Comparison of ENCODE assay signal across 15 cellular contexts in the genomic region with DNA sequence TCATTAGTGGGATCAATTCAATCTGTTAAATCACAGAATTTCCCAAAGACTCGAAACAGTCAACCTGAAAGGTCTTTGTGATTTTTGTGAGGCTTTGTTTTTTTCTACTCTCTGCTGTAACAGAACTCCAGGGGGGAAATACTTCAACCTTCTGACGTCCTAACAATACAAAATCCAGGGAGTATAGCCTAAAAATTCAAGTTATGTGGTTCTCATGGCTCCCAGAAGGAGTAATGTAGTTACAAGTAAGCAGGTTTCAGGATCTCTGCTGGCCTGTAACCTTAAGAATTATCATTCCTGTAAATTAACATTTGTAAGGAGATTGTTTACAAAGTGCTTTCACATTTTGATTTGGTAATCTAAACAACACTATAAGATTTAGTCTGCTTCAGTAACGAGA.
DNase-seq lines count a peak whose midpoint lies in the region; ATAC-seq and TF ChIP-seq lines count a peak whose summit lies in the region.
"Had no signal": no experiment of that assay in that cellular context is flagged by ENCODE, and none has a peak within 500 bp of the region (broad histone marks: within the 10 kb centered on the region; RNA-seq: fewer than 3 reads in every experiment).

No MANE protein-coding gene starts in this region.

- DNase-seq in AG08396 (ENCODE audit: low spot score) (peak; percentile 11), RWPE2 (ENCODE audit: low spot score) (no peak), epithelial cell of prostate (ENCODE audit: low read depth, low spot score) (no peak), NCI-H1105 (lab: John Stamatoyannopoulos, UW) (no peak), middle frontal gyrus (ENCODE audit: extremely low spot score, low spot score) (no peak)
- DNase-seq in central memory CD4-positive, alpha-beta T cell = no peak
- DNase-seq: COR-L47, DMS153, NCI-H1417, NCI-H2029, NCI-H2171 treated with DMSO at 0.1 percent for 48 hours, NCI-H510A treated with DMSO at 0.1 percent for 48 hours had no signal

- H3K9ac ChIP-seq in iPS-20b (ENCODE audit: low read depth, low read length) = peak overlapping the region; percentile 28

- H3K36me3 ChIP-seq in RWPE2 (ENCODE audit: low read depth) (peaks cover 77% of the 10 kb centered on the region), iPS-20b (ENCODE audit: insufficient read depth, low read depth, low read length) (peaks cover 64% of the 10 kb centered on the region)

- no peak for ATAC-seq in RWPE2 (ENCODE audit: low read depth)
- no peak for ATAC-seq in HG02623 (IDR thresholded peaks at IDR 0.05; ENCODE audit: unreplicated experiment)

- H3K27me3 ChIP-seq in RWPE2 (ENCODE audit: insufficient read depth, poor library complexity, severe bottlenecking) (no peaks in the 10 kb centered on the region), iPS-20b (ENCODE audit: insufficient read depth, low read length) (no peaks in the 10 kb centered on the region)

- H3K27ac ChIP-seq in RWPE2 (ENCODE audit: poor library complexity, severe bottlenecking) = peak overlapping the region; percentile 5
- H3K27ac ChIP-seq in epithelial cell of prostate = peak overlapping the region; percentile 34
- no peak overlapping the region for H3K27ac ChIP-seq in iPS-20b (ENCODE audit: low read length)
- H3K27ac ChIP-seq: C4-2B had no signal

- no peak for TF ChIP-seq CTCF in RWPE2 (IDR thresholded peaks at IDR 0.05; ENCODE audit: poor library complexity, severe bottlenecking)

- H3K4me1 ChIP-seq in RWPE2 (ENCODE audit: insufficient read depth, poor library complexity, severe bottlenecking) (peaks cover 13% of the 10 kb centered on the region), iPS-20b (ENCODE audit: insufficient read depth, low read length) (peaks cover 17% of the 10 kb centered on the region; the same call in 1 of the 2 replicates)

- no peaks in the 10 kb centered on the region for H3K9me3 ChIP-seq in RWPE2 (ENCODE audit: severe bottlenecking)
- H3K9me3 ChIP-seq in iPS-20b (ENCODE audit: insufficient read depth, low read depth, low read length) = no peaks in the 10 kb centered on the region

- H3K4me3 ChIP-seq in RWPE2 (ENCODE audit: severe bottlenecking) (no peak overlapping the region), iPS-20b (ENCODE audit: low read length) (peak overlapping the region; percentile 17; the same call in 1 of the 2 replicates)
